ENCODE assay signal across 21 cellular contexts in genomic region chr17:45081046-45081703, GRCh38. TPM values are rescaled to one million over a fixed set of nuclear protein-coding genes. Genes with fewer than 3 reads are reported as not detected.
DNase-seq lines count a peak whose midpoint lies in the region; ATAC-seq and TF ChIP-seq lines count a peak whose summit lies in the region.
"Had no signal": no experiment of that assay in that cellular context is flagged by ENCODE, and none has a peak within 500 bp of the region (broad histone marks: within the 10 kb centered on the region; RNA-seq: fewer than 3 reads in every experiment).

No MANE protein-coding gene starts in this region.

- H3K27ac ChIP-seq in heart left ventricle (peak overlapping the region in 8 of 12 donors; percentile 14 to 45 (median 38)), dorsolateral prefrontal cortex (peak overlapping the region in 40 of 59 donors; percentile 2 to 81 (median 47)), upper lobe of right lung (peak overlapping the region; percentile 9), A673 (ENCODE audit: low read depth, low read length, poor library complexity, severe bottlenecking) (no peak overlapping the region)
- H3K27ac ChIP-seq: A549, neutrophil, stomach, transverse colon had no signal

- intact Hi-C loops in heart left ventricle (cut with DNase I) (no loop called here), cardiac septum (cut with DNase I) (no loop called here), dorsolateral prefrontal cortex (cut with DNase I) (no loop called here), upper lobe of right lung (cut with DNase I) (no loop called here), A673 (cut with micrococcal nuclease; ENCODE audit: unreplicated experiment) (no loop called here)

- H3K36me3 ChIP-seq in heart left ventricle (peaks cover 3 to 81% (median 67%) of the 10 kb centered on the region in 9 donors), upper lobe of right lung (peaks cover 64% of the 10 kb centered on the region), A673 (ENCODE audit: insufficient read depth, low read length, poor library complexity, severe bottlenecking) (peaks cover 25% of the 10 kb centered on the region)

- H3K9me3 Mint-ChIP-seq in mesothelial cell of epicardium = no peaks in the 10 kb centered on the region

- H3K4me1 Mint-ChIP-seq in mesothelial cell of epicardium = peaks cover 4% of the 10 kb centered on the region

- H3K9me3 ChIP-seq in heart left ventricle (no peaks in the 10 kb centered on the region), upper lobe of right lung (no peaks in the 10 kb centered on the region), A673 (ENCODE audit: low read depth, low read length, poor library complexity, severe bottlenecking) (no peaks in the 10 kb centered on the region)
- H3K9me3 ChIP-seq: A549, BE2C, neutrophil, stomach, transverse colon had no signal

- 56 to 73% (median 67%) methylated on average over 6 of the region's 6 CpGs for WGBS in heart left ventricle, 4 donors

- CTCF ChIA-PET in A673 (lab: Charles Lee) = no interaction called here

- TF ChIP-seq CTCF in heart left ventricle (IDR thresholded peaks at IDR 0.05) = no peak
- no peak for TF ChIP-seq CTCF in dorsolateral prefrontal cortex (IDR thresholded peaks at IDR 0.05 in 54 of 56, conservative IDR thresholded peaks at IDR 0.05 in 2 of 56; ENCODE audit: low read depth in 1 of 56, partially characterized antibody in 56 of 56)
- TF ChIP-seq CTCF in mesothelial cell of epicardium (IDR thresholded peaks at IDR 0.05; ENCODE audit: unreplicated experiment) = no peak
- no peak for TF ChIP-seq CTCF in upper lobe of right lung (IDR thresholded peaks at IDR 0.05)
- TF ChIP-seq CTCF in A673 (conservative IDR thresholded peaks at IDR 0.05; ENCODE audit: low read depth, low read length) = no peak

- BruUV-seq in A673 (replicated peaks; lab: Mats Ljungman, UMichigan) = no TSS peak

- H3K27me3 Mint-ChIP-seq in mesothelial cell of epicardium (ENCODE audit: low read depth) = no peaks in the 10 kb centered on the region

- no peak overlapping the region for H3K4me3 Mint-ChIP-seq in mesothelial cell of epicardium

- TF ChIP-seq POLR2A in heart left ventricle (IDR thresholded peaks at IDR 0.05) = no peak

- ATAC-seq in heart left ventricle (no peak), upper lobe of right lung (no peak)
- ATAC-seq: A549, HepG2 had no signal

- DNase-seq in heart left ventricle = no peak
- no peak for DNase-seq in cardiac septum (ENCODE audit: low spot score)
- DNase-seq in dorsolateral prefrontal cortex = peak in 1 of 10 donors; percentile 27
- no peak for DNase-seq in mesothelial cell of epicardium (ENCODE audit: low spot score in 2 of 2, unreplicated experiment in 2 of 2)
- DNase-seq in upper lobe of right lung = no peak
- no peak for DNase-seq in foreskin melanocyte
- no peak for DNase-seq in A673 (ENCODE audit: low spot score)
- DNase-seq in mesenteric fat pad (ENCODE audit: low spot score) = no peak
- DNase-seq: activated naive CD4-positive, alpha-beta T cell treated with anti-CD3 and anti-CD28 coated beads, Interleukin-2, amount 50 U/mL, for 16 hours; BE2C; central memory CD4-positive, alpha-beta T cell; Kasumi-1; kidney; MV-4-11; NCI-H146; stomach; T1000; transverse colon had no signal

- H3K36me3 Mint-ChIP-seq in mesothelial cell of epicardium = peaks cover 28% of the 10 kb centered on the region

- H3K4me1 ChIP-seq in heart left ventricle = peaks cover 0 to 33% (median 14%) of the 10 kb centered on the region in 12 donors
- H3K4me1 ChIP-seq in upper lobe of right lung = peaks cover 8% of the 10 kb centered on the region
- H3K4me1 ChIP-seq in A673 (ENCODE audit: insufficient read depth, low read length, poor library complexity, severe bottlenecking) = no peaks in the 10 kb centered on the region
- H3K4me1 ChIP-seq: BE2C had no signal

- H3K4me3 ChIP-seq in heart left ventricle (no peak overlapping the region), dorsolateral prefrontal cortex (no peak overlapping the region), upper lobe of right lung (no peak overlapping the region), A673 (ENCODE audit: low read depth, low read length, poor library complexity, severe bottlenecking) (no peak overlapping the region)
- H3K4me3 ChIP-seq: A549, stomach, transverse colon had no signal

- H3K27me3 ChIP-seq in heart left ventricle (no peaks in the 10 kb centered on the region), dorsolateral prefrontal cortex (no peaks in the 10 kb centered on the region), upper lobe of right lung (no peaks in the 10 kb centered on the region), A673 (replicated peaks; ENCODE audit: insufficient read depth, low read depth, low read length, poor library complexity) (no peaks in the 10 kb centered on the region)
- H3K27me3 ChIP-seq: BE2C, neutrophil, stomach, transverse colon had no signal

- H3K27ac Mint-ChIP-seq in mesothelial cell of epicardium = peak overlapping the region; percentile 12

- POLR2A ChIA-PET in A673 (lab: Charles Lee; ENCODE audit: low non-redundant PET) = no interaction called here

RNA-seq across cellular contexts. Expression of gene NMT1, which starts 20.1 kb away (rescaled TPM):
- 100 to 1,000 TPM in 2 of 9 donors, 10 to 100 TPM in 7; 61.0 to 114 (median 70.8) TPM for total RNA-seq in heart left ventricle
- 10 to 100 TPM; 36.8 to 52.7 TPM for polyA plus RNA-seq in heart left ventricle
- total RNA-seq in cardiac septum = 74.8 TPM
- 100 to 1,000 TPM; 111 to 220 (median 159) TPM for total RNA-seq in dorsolateral prefrontal cortex
- total RNA-seq in mesothelial cell of epicardium = 80.6 to 86.1 TPM (median 80.9 TPM) in 3 replicates
- 107 TPM for total RNA-seq in upper lobe of right lung
- total RNA-seq in A673 (2021) = 108 and 118 TPM in 2 replicates
- 118 TPM for total RNA-seq in mesenteric fat pad

RNA-seq across cellular contexts. Expression of gene DCAKD, which starts 29.7 kb away (rescaled TPM):
- total RNA-seq in heart left ventricle (10 to 100 TPM; 24.7 to 60.9 (median 33.9) TPM), cardiac septum (32.1 TPM), dorsolateral prefrontal cortex (10 to 100 TPM; 46.2 to 97.6 (median 62.3) TPM), mesothelial cell of epicardium (83.2 to 86.0 TPM (median 83.2 TPM) in 3 replicates), upper lobe of right lung (21.8 TPM), A673 (2021) (19.1 and 21.8 TPM in 2 replicates), mesenteric fat pad (28.0 TPM)
- 10 to 100 TPM; 15.3 to 24.8 TPM for polyA plus RNA-seq in heart left ventricle

RNA-seq across cellular contexts. Expression of gene PLCD3, which starts 51.1 kb away (rescaled TPM):
- total RNA-seq in heart left ventricle (100 to 1,000 TPM; 102 to 207 (median 123) TPM), cardiac septum (87.6 TPM), dorsolateral prefrontal cortex (100 to 1,000 TPM in 42 of 120 experiments, 10 to 100 TPM in 78; 51.7 to 195 (median 91.1) TPM), mesothelial cell of epicardium (46.6 to 54.0 TPM (median 52.6 TPM) in 3 replicates), upper lobe of right lung (37.0 TPM), A673 (2021) (12.0 and 18.5 TPM in 2 replicates), mesenteric fat pad (64.2 TPM)
- polyA plus RNA-seq in heart left ventricle = 100 to 1,000 TPM in 1 of 2 donors, 10 to 100 TPM in 1; 92.8 to 105 TPM

RNA-seq across cellular contexts. Expression of gene ACBD4, which starts 54.3 kb away (rescaled TPM):
- total RNA-seq in heart left ventricle (1 to 10 TPM; 4.1 to 9.8 (median 6.3) TPM), cardiac septum (6.4 TPM), dorsolateral prefrontal cortex (10 to 100 TPM; 15.7 to 37.1 (median 23.9) TPM), mesothelial cell of epicardium (17.0 to 17.4 TPM (median 17.4 TPM) in 3 replicates), upper lobe of right lung (16.3 TPM), A673 (2021) (1.4 and 4.2 TPM in 2 replicates), mesenteric fat pad (10.9 TPM)
- 1 to 10 TPM; 3.3 to 8.8 TPM for polyA plus RNA-seq in heart left ventricle
